Comparison of ENCODE assay signal across 23 cellular contexts in genomic region chr18:56067216-56067611, GRCh38.
DNase-seq lines count a peak whose midpoint lies in the region; ATAC-seq, FAIRE-seq and TF ChIP-seq lines count a peak whose summit lies in the region.
"Had no signal": no experiment of that assay in that cellular context is flagged by ENCODE, and none has a peak within 500 bp of the region (broad histone marks: within the 10 kb centered on the region; RNA-seq: fewer than 3 reads in every experiment).

No MANE protein-coding gene starts in this region.

- H3K9me3 Mint-ChIP-seq in nephron = peaks cover 10% of the 10 kb centered on the region
- H3K9me3 Mint-ChIP-seq: activated naive CD8-positive, alpha-beta T cell treated with anti-CD3 and anti-CD28 coated beads for 36 hours had no signal

- H3K36me3 Mint-ChIP-seq in nephron (ENCODE audit: low read depth) = no peaks in the 10 kb centered on the region
- H3K36me3 Mint-ChIP-seq: activated CD8-positive, alpha-beta memory T cell treated with anti-CD3 and anti-CD28 coated beads, Interleukin-2, amount 10 ng/mL, durations not matched to agents 7 days and 5 days; activated naive CD8-positive, alpha-beta T cell treated with anti-CD3 and anti-CD28 coated beads for 36 hours; naive thymus-derived CD8-positive, alpha-beta T cell; stimulated activated memory B cell treated with anti-CD40 and anti-IgM and Interleukin-4, amounts not matched to agents 10 μg/mL and 1 μg/mL and 100 μg/mL, for 72 hours had no signal

- H3K27me3 Mint-ChIP-seq in nephron (ENCODE audit: low read depth) = no peaks in the 10 kb centered on the region
- H3K27me3 Mint-ChIP-seq: activated CD8-positive, alpha-beta memory T cell treated with anti-CD3 and anti-CD28 coated beads, Interleukin-2, amount 10 ng/mL, durations not matched to agents 7 days and 5 days; memory B cell; naive thymus-derived CD8-positive, alpha-beta T cell; stimulated activated memory B cell treated with anti-CD40 and anti-IgM and Interleukin-4, amounts not matched to agents 10 μg/mL and 1 μg/mL and 100 μg/mL, for 72 hours had no signal

- DNase-seq in AG09319 (ENCODE audit: extremely low read depth, low read depth) = peak; percentile 27
- peak; percentile 56 for DNase-seq in GM04504 (ENCODE audit: low read depth)
- no peak for DNase-seq in DMS153 (lab: John Stamatoyannopoulos, UW)
- DNase-seq in C1 segment of cervical spinal cord (lab: John Stamatoyannopoulos, UW) = no peak
- DNase-seq: activated CD4-positive, alpha-beta T cell treated with anti-CD3 and anti-CD28 coated beads for 48 hours; activated CD8-positive, alpha-beta memory T cell treated with anti-CD3 and anti-CD28 coated beads, Interleukin-2, amount 10 ng/mL, durations not matched to agents 7 days and 5 days; activated naive CD8-positive, alpha-beta T cell treated with anti-CD3 and anti-CD28 coated beads for 36 hours; colonic mucosa; DND-41; foreskin keratinocyte; kidney; naive thymus-derived CD8-positive, alpha-beta T cell; NCI-H1092; pancreas; SHP77 treated with DMSO at 0.1 percent for 48 hours had no signal

- H3K4me3 Mint-ChIP-seq in nephron = no peak overlapping the region
- H3K4me3 Mint-ChIP-seq: activated CD8-positive, alpha-beta memory T cell treated with anti-CD3 and anti-CD28 coated beads, Interleukin-2, amount 10 ng/mL, durations not matched to agents 7 days and 5 days; activated naive CD8-positive, alpha-beta T cell treated with anti-CD3 and anti-CD28 coated beads for 36 hours; activated T-helper 17 cell treated with anti-CD3 and anti-CD28 coated beads, Interleukin-2, amount 50 U/mL, for 72 hours; brain; memory B cell; naive thymus-derived CD8-positive, alpha-beta T cell; stimulated activated memory B cell treated with anti-CD40 and anti-IgM and Interleukin-4, amounts not matched to agents 10 μg/mL and 1 μg/mL and 100 μg/mL, for 72 hours had no signal

- H3K27ac Mint-ChIP-seq in nephron = peak overlapping the region; percentile 18 to 73 (median 55)
- H3K27ac Mint-ChIP-seq: activated CD8-positive, alpha-beta memory T cell treated with anti-CD3 and anti-CD28 coated beads, Interleukin-2, amount 10 ng/mL, durations not matched to agents 7 days and 5 days; activated naive CD8-positive, alpha-beta T cell treated with anti-CD3 and anti-CD28 coated beads for 36 hours; activated T-helper 17 cell treated with anti-CD3 and anti-CD28 coated beads, Interleukin-2, amount 50 U/mL, for 72 hours; memory B cell; naive thymus-derived CD8-positive, alpha-beta T cell; stimulated activated memory B cell treated with anti-CD40 and anti-IgM and Interleukin-4, amounts not matched to agents 10 μg/mL and 1 μg/mL and 100 μg/mL, for 72 hours had no signal

- peaks cover 29% of the 10 kb centered on the region for H3K4me1 Mint-ChIP-seq in nephron
- H3K4me1 Mint-ChIP-seq: activated CD8-positive, alpha-beta memory T cell treated with anti-CD3 and anti-CD28 coated beads, Interleukin-2, amount 10 ng/mL, durations not matched to agents 7 days and 5 days; activated naive CD8-positive, alpha-beta T cell treated with anti-CD3 and anti-CD28 coated beads for 36 hours; activated T-helper 17 cell treated with anti-CD3 and anti-CD28 coated beads, Interleukin-2, amount 50 U/mL, for 72 hours; naive thymus-derived CD8-positive, alpha-beta T cell; stimulated activated memory B cell treated with anti-CD40 and anti-IgM and Interleukin-4, amounts not matched to agents 10 μg/mL and 1 μg/mL and 100 μg/mL, for 72 hours had no signal

- FAIRE-seq in endometrium (lab: Jason Lieb, UNC) = peak; percentile 93
- FAIRE-seq: kidney, pancreas had no signal

- TF ChIP-seq CTCF in AG09319 (IDR thresholded peaks at IDR 0.05; ENCODE audit: low read depth, low read length) = no peak
- TF ChIP-seq CTCF in nephron (IDR thresholded peaks at IDR 0.05; ENCODE audit: unreplicated experiment in 3 of 3) = no peak

- ATAC-seq in GM19455 (IDR thresholded peaks at IDR 0.05; ENCODE audit: unreplicated experiment) = no peak
- no peak for ATAC-seq in HG03095 (IDR thresholded peaks at IDR 0.05; ENCODE audit: unreplicated experiment)
- ATAC-seq: activated CD8-positive, alpha-beta memory T cell treated with anti-CD3 and anti-CD28 coated beads, Interleukin-2, amount 10 ng/mL, durations not matched to agents 7 days and 5 days; activated T-helper 17 cell treated with anti-CD3 and anti-CD28 coated beads, Interleukin-2, amount 50 U/mL, for 72 hours; naive thymus-derived CD8-positive, alpha-beta T cell; pancreas; stimulated activated memory B cell treated with anti-CD40 and anti-IgM and Interleukin-4, amounts not matched to agents 10 μg/mL and 1 μg/mL and 100 μg/mL, for 72 hours had no signal

Comparison
In these comparisons a context has a peak if more than half of its experiments do, and no peak if none do; other contexts are left out.
1. DNase-seq: peak in AG09319 (single experiment) and GM04504 (single experiment); none in DMS153 (single experiment) and C1 segment of cervical spinal cord (0 of 14).